ENCODE assay signal across 18 cellular contexts in genomic region chr20:6519556-6519955, GRCh38.
DNase-seq lines count a peak whose midpoint lies in the region; TF ChIP-seq lines count a peak whose summit lies in the region.
"Had no signal": no experiment of that assay in that cellular context is flagged by ENCODE, and none has a peak within 500 bp of the region (broad histone marks: within the 10 kb centered on the region; RNA-seq: fewer than 3 reads in every experiment).

No MANE protein-coding gene starts in this region.

- H3K79me2 ChIP-seq in smooth muscle cell (ENCODE audit: low read depth), result no peaks in the 10 kb centered on the region

- POLR2A ChIA-PET in GM10248 (lab: Yijun Ruan, JAX), result no interaction called here

- peak; percentile 50 for DNase-seq in H4 (ENCODE audit: low spot score)
- DNase-seq in adipocyte (ENCODE audit: low read depth), result peak; percentile 38
- peak; percentile 69 for DNase-seq in fibroblast of pulmonary artery (ENCODE audit: low read depth)
- DNase-seq in smooth muscle cell (lab: John Stamatoyannopoulos, UW; ENCODE audit: unreplicated experiment), result no peak
- no peak for DNase-seq in NCI-H748 treated with DMSO at 0.1 percent for 48 hours (lab: John Stamatoyannopoulos, UW)
- no peak for DNase-seq in GM10248 (ENCODE audit: extremely low spot score)
- no peak for DNase-seq in activated CD4-positive, CD25-positive, alpha-beta regulatory T cell (lab: John Stamatoyannopoulos, UW)
- DNase-seq: activated CD8-positive, alpha-beta memory T cell treated with anti-CD3 and anti-CD28 coated beads for 24 hours; Karpas-422; midbrain; NCI-H1694 treated with DMSO at 0.1 percent for 48 hours; NCI-H510A treated with DMSO at 0.1 percent for 48 hours; nucleus accumbens; stimulated activated naive CD8-positive, alpha-beta T cell treated with anti-CD3 and anti-CD28 coated beads, Interleukin-15, Interleukin-2, amounts not matched to agents 100 U/mL and 50 U/mL, for 24 hours; WERI-Rb-1 had no signal

- no peaks in the 10 kb centered on the region for H3K36me3 ChIP-seq in adipocyte (ENCODE audit: control insufficient read depth, insufficient read depth, low read length, severe bottlenecking)
- H3K36me3 ChIP-seq in smooth muscle cell (ENCODE audit: low read depth), result peaks cover 11% of the 10 kb centered on the region
- H3K36me3 ChIP-seq: ascending aorta; BLaER1 treated with 17β-estradiol and CSF1 and Interleukin-3, amounts not matched to agents 10 nM and 100 nM; WERI-Rb-1 had no signal

- H3K4me3 ChIP-seq in adipocyte (ENCODE audit: low read length), result no peak overlapping the region
- no peak overlapping the region for H3K4me3 ChIP-seq in fibroblast of pulmonary artery (replicated peaks; ENCODE audit: low read depth, low read length)
- no peak overlapping the region for H3K4me3 ChIP-seq in smooth muscle cell
- H3K4me3 ChIP-seq: ascending aorta; BLaER1 treated with 17β-estradiol and CSF1 and Interleukin-3, amounts not matched to agents 10 nM and 100 nM; skin epidermis had no signal

- H2AFZ ChIP-seq in smooth muscle cell (ENCODE audit: low read depth), result no peak overlapping the region

- CTCF ChIA-PET in GM10248 (lab: Yijun Ruan, JAX), result no interaction called here

- H3K4me1 ChIP-seq in adipocyte (ENCODE audit: control insufficient read depth, insufficient read depth, low read length) (no peaks in the 10 kb centered on the region), smooth muscle cell (ENCODE audit: low read depth) (no peaks in the 10 kb centered on the region)
- H3K4me1 ChIP-seq: ascending aorta had no signal

- H3K27me3 ChIP-seq in adipocyte (replicated peaks; ENCODE audit: control insufficient read depth, insufficient read depth, low read length) (peaks cover 18% of the 10 kb centered on the region), smooth muscle cell (ENCODE audit: low read depth) (no peaks in the 10 kb centered on the region)
- H3K27me3 ChIP-seq: ascending aorta; BLaER1 treated with 17β-estradiol and CSF1 and Interleukin-3, amounts not matched to agents 10 nM and 100 nM had no signal

- peak overlapping the region; percentile 48 for H3K27ac ChIP-seq in smooth muscle cell (ENCODE audit: low read depth)
- H3K27ac ChIP-seq: ascending aorta; BLaER1 treated with 17β-estradiol and CSF1 and Interleukin-3, amounts not matched to agents 10 nM and 100 nM; skin epidermis; WERI-Rb-1 had no signal

- H3K9me3 ChIP-seq in adipocyte (ENCODE audit: control insufficient read depth, low read length) (peaks cover 39% of the 10 kb centered on the region), smooth muscle cell (replicated peaks; ENCODE audit: low read depth) (peaks cover 23% of the 10 kb centered on the region)

- H3K9ac ChIP-seq in adipocyte (ENCODE audit: low read length) (no peak overlapping the region), smooth muscle cell (ENCODE audit: low read depth) (no peak overlapping the region)
- H3K9ac ChIP-seq: BLaER1 treated with 17β-estradiol and CSF1 and Interleukin-3, amounts not matched to agents 10 nM and 100 nM had no signal

- peak overlapping the region; percentile 28 for H3K4me2 ChIP-seq in smooth muscle cell
- H3K4me2 ChIP-seq: BLaER1 treated with 17β-estradiol and CSF1 and Interleukin-3, amounts not matched to agents 10 nM and 100 nM had no signal

- H4K20me1 ChIP-seq in smooth muscle cell (ENCODE audit: low read depth), result no peaks in the 10 kb centered on the region
- H4K20me1 ChIP-seq: BLaER1 treated with 17β-estradiol and CSF1 and Interleukin-3, amounts not matched to agents 10 nM and 100 nM had no signal

- no peak for TF ChIP-seq CTCF in fibroblast of pulmonary artery (IDR thresholded peaks at IDR 0.05; ENCODE audit: low read length, missing control alignments)
- no peak for TF ChIP-seq CTCF in smooth muscle cell (IDR thresholded peaks at IDR 0.05; ENCODE audit: borderline replicate concordance, insufficient read depth, poor library complexity, severe bottlenecking)
- TF ChIP-seq CTCF in GM10248 (IDR thresholded peaks at IDR 0.05; ENCODE audit: control extremely low read depth, extremely low read depth, low read depth, missing control alignments), result no peak

- 20% methylated on average over 1 of the region's 1 CpG for WGBS in smooth muscle cell (ENCODE audit: low lambda C conversion rate)

- H3F3A ChIP-seq in smooth muscle cell (ENCODE audit: low read depth), result no peaks in the 10 kb centered on the region

Comparison
In these comparisons a context has a peak if more than half of its experiments do, and no peak if none do; other contexts are left out.
1. DNase-seq: peak in H4 (single experiment), adipocyte (single experiment) and fibroblast of pulmonary artery (single experiment); none in smooth muscle cell (single experiment), NCI-H748 treated with DMSO at 0.1 percent for 48 hours (single experiment), GM10248 (single experiment) and activated CD4-positive, CD25-positive, alpha-beta regulatory T cell (0 of 4).